In the genomic region with DNA sequence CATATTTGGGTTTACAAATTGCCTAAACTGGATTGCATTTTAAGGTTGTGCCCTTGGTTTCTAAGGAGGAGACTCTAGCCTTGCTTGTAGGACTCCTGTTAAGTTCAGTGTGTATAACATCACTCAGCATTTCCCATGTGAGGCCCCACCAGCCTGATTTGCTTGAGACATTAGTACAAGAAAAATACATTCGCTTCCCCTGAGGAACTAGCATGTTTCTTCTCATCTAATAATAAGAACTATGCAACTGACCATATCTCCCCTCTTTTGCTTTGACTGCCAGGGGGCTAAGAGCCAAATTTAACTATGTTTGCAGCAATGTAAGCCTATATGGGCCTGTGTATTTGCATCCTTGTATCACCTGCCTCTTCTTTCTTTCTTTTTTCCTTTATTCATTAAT, we compare ENCODE assay signal across 27 cellular contexts.
"Had no signal": no experiment of that assay in that cellular context is flagged by ENCODE, and none has a peak within 500 bp of the region (broad histone marks: within the 10 kb centered on the region; RNA-seq: fewer than 3 reads in every experiment).

No MANE protein-coding gene starts in this region.

- H3K4me2 ChIP-seq: hepatocyte had no signal

- H3K4me1 ChIP-seq: left ventricle myocardium inferior, pancreas, suprapubic skin, tibial artery, upper lobe of right lung had no signal

- H3K27me3 ChIP-seq: hepatocyte, pancreas, suprapubic skin, tibial artery, upper lobe of right lung had no signal

- H3K79me2 ChIP-seq: hepatocyte had no signal

- H3K27ac Mint-ChIP-seq: mesothelial cell of epicardium; natural killer cell; stimulated activated effector memory CD8-positive, alpha-beta T cell treated with anti-CD3 and anti-CD28 coated beads, Interleukin-12 subunit alpha, Interleukin-12 subunit beta, amount 100 ng/mL, for 72 hours; stimulated activated naive CD8-positive, alpha-beta T cell treated with anti-CD3 and anti-CD28 coated beads, Interleukin-15, Interleukin-2, amounts not matched to agents 100 ng/mL and 50 ng/mL, for 24 hours had no signal

- H3K27me3 Mint-ChIP-seq: stimulated activated naive CD8-positive, alpha-beta T cell treated with anti-CD3 and anti-CD28 coated beads, Interleukin-15, Interleukin-2, amounts not matched to agents 100 ng/mL and 50 ng/mL, for 24 hours had no signal

- H3K4me1 Mint-ChIP-seq: naive B cell; natural killer cell; stimulated activated effector memory CD8-positive, alpha-beta T cell treated with anti-CD3 and anti-CD28 coated beads, Interleukin-12 subunit alpha, Interleukin-12 subunit beta, amount 100 ng/mL, for 72 hours had no signal

- H3K4me3 Mint-ChIP-seq: mesothelial cell of epicardium; naive B cell; natural killer cell; stimulated activated effector memory CD8-positive, alpha-beta T cell treated with anti-CD3 and anti-CD28 coated beads, Interleukin-12 subunit alpha, Interleukin-12 subunit beta, amount 100 ng/mL, for 72 hours; stimulated activated naive CD8-positive, alpha-beta T cell treated with anti-CD3 and anti-CD28 coated beads, Interleukin-15, Interleukin-2, amounts not matched to agents 100 ng/mL and 50 ng/mL, for 24 hours had no signal

- DNase-seq: islet precursor cell; left ventricle myocardium inferior; mesendoderm; naive B cell; natural killer cell; nucleus accumbens; pancreas; posterior cingulate gyrus; retina; right cardiac atrium; stimulated activated CD4-positive, alpha-beta T cell treated with anti-CD3 and anti-CD28 coated beads, Interleukin-12 subunit alpha, Interleukin-12 subunit beta, amount 100 ng/mL, for 4 hours; stimulated activated CD4-positive, alpha-beta T cell treated with anti-CD3 and anti-CD28 coated beads, Interleukin-15, amount 100 ng/mL, for 24 hours; stimulated activated CD4-positive, alpha-beta T cell treated with anti-CD3 and anti-CD28 coated beads, Interleukin-2, amount 100 ng/mL, for 24 hours; stimulated activated CD4-positive, alpha-beta T cell treated with anti-CD3 and anti-CD28 coated beads, Interleukin-4, amount 100 ng/mL, for 1 hour; stimulated activated naive CD4-positive, alpha-beta T cell; tibial artery; trophoblast cell; upper lobe of right lung had no signal

- H3K36me3 ChIP-seq: left ventricle myocardium inferior, pancreas, prostate gland, suprapubic skin, thoracic aorta, tibial artery, upper lobe of right lung had no signal

- H3K4me3 ChIP-seq: hepatocyte, left ventricle myocardium inferior, lung, pancreas, prostate gland, skin epidermis, suprapubic skin, thoracic aorta, tibial artery, upper lobe of right lung had no signal

- H3K9me3 Mint-ChIP-seq: mesothelial cell of epicardium had no signal

- H3K36me3 Mint-ChIP-seq: mesothelial cell of epicardium; naive B cell; natural killer cell; stimulated activated effector memory CD8-positive, alpha-beta T cell treated with anti-CD3 and anti-CD28 coated beads, Interleukin-12 subunit alpha, Interleukin-12 subunit beta, amount 100 ng/mL, for 72 hours had no signal

- H3K9me3 ChIP-seq: left ventricle myocardium inferior, pancreas, prostate gland, suprapubic skin, thoracic aorta, tibial artery, upper lobe of right lung had no signal

- H3K27ac ChIP-seq: hepatocyte, left ventricle myocardium inferior, pancreas, prostate gland, skin epidermis, suprapubic skin, thoracic aorta, tibial artery, upper lobe of right lung had no signal

- H2AFZ ChIP-seq: hepatocyte had no signal
